ENCODE assay signal across 10 cellular contexts in the genomic region with DNA sequence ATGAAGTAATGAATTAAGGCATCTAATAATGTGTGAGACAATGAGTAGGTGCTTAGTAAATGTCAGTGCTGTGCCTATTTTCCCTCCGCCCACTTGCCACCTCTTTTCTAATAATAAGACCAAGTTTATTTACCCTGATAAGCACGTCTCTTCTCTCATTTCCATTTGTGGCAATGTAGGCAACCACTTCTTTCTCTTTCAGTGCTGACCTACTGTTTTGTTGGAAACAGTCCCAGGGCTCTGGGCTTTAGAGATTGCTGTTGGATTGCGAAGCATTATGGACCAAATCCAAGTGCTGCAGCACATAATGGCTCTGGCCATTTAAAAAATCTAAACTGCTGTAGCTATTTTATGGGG.
A peak's percentile ranks its signal among the peaks of the same experiment; 100 is the strongest.
DNase-seq lines count a peak whose midpoint lies in the region; ATAC-seq and TF ChIP-seq lines count a peak whose summit lies in the region.
"Had no signal": no experiment of that assay in that cellular context is flagged by ENCODE, and none has a peak within 500 bp of the region (broad histone marks: within the 10 kb centered on the region; RNA-seq: fewer than 3 reads in every experiment).

No MANE protein-coding gene starts in this region.

- peaks cover 2 to 20% of the 10 kb centered on the region in 2 donors for H3K4me1 Mint-ChIP-seq in immature natural killer cell
- no peaks in the 10 kb centered on the region for H3K4me1 Mint-ChIP-seq in CD14-positive monocyte

- H3K4me3 ChIP-seq in foreskin fibroblast (ENCODE audit: low read depth in 1 of 2, low read length in 2 of 2), result no peak overlapping the region

- TF ChIP-seq CTCF in foreskin fibroblast (IDR thresholded peaks at IDR 0.05; ENCODE audit: low read depth, low read length) (no peak), CD14-positive monocyte (IDR thresholded peaks at IDR 0.05) (no peak)

- H3K4me3 Mint-ChIP-seq in immature natural killer cell (no peak overlapping the region), CD14-positive monocyte (no peak overlapping the region)
- H3K4me3 Mint-ChIP-seq: activated T-cell treated with anti-CD3 and anti-CD28 coated beads, Interleukin-2, amount 50 U/mL, for 24 hours had no signal

- no peak overlapping the region for H3K27ac Mint-ChIP-seq in immature natural killer cell
- H3K27ac Mint-ChIP-seq in CD14-positive monocyte, result no peak overlapping the region

- H3K9me3 Mint-ChIP-seq in immature natural killer cell (peaks cover 0 to 5% (median 0%) of the 10 kb centered on the region in 6 donors), CD14-positive monocyte (peaks cover 0 to 2% (median 0%) of the 10 kb centered on the region in 7 donors)

- H3K27me3 Mint-ChIP-seq in immature natural killer cell (ENCODE audit: low read depth in 3 of 3) (peaks cover 0 to 3% (median 2%) of the 10 kb centered on the region in 3 donors), CD14-positive monocyte (ENCODE audit: low read depth in 3 of 3) (peaks cover 0 to 5% (median 0%) of the 10 kb centered on the region in 3 donors)
- H3K27me3 Mint-ChIP-seq: activated T-cell treated with anti-CD3 and anti-CD28 coated beads, Interleukin-2, amount 50 U/mL, for 24 hours had no signal

- DNase-seq in RPMI7951 (ENCODE audit: low read depth) (peak; percentile 85), foreskin fibroblast (peak; percentile 85 to 95), smooth muscle cell of the brain vasculature (ENCODE audit: low read depth, low spot score) (peak; percentile 74), immature natural killer cell (no peak), CD14-positive monocyte (ENCODE audit: low spot score) (no peak)
- DNase-seq: activated T-cell treated with anti-CD3 and anti-CD28 coated beads, Interleukin-2, amount 50 U/mL, for 24 hours; NCI-H187 had no signal

- H3K36me3 Mint-ChIP-seq in immature natural killer cell, result peaks cover 4 to 13% (median 8%) of the 10 kb centered on the region in 3 donors
- H3K36me3 Mint-ChIP-seq in CD14-positive monocyte, result no peaks in the 10 kb centered on the region

- ATAC-seq in GM18517 (IDR thresholded peaks at IDR 0.05; ENCODE audit: unreplicated experiment) (peak; percentile 26), GM18909 (IDR thresholded peaks at IDR 0.05; ENCODE audit: poor library complexity, unreplicated experiment) (no peak), HG03457 (IDR thresholded peaks at IDR 0.05; ENCODE audit: unreplicated experiment) (no peak)

- intact Hi-C loops in CD14-positive monocyte (cut with micrococcal nuclease), result no loop called here

Comparison
In these comparisons a context has a peak if more than half of its experiments do, and no peak if none do; other contexts are left out.
1. DNase-seq: peak in RPMI7951 (single experiment), foreskin fibroblast (2 of 2) and smooth muscle cell of the brain vasculature (single experiment); none in immature natural killer cell (0 of 3) and CD14-positive monocyte (single experiment).